ENCODE assay signal across 8 cellular contexts in the genomic region with DNA sequence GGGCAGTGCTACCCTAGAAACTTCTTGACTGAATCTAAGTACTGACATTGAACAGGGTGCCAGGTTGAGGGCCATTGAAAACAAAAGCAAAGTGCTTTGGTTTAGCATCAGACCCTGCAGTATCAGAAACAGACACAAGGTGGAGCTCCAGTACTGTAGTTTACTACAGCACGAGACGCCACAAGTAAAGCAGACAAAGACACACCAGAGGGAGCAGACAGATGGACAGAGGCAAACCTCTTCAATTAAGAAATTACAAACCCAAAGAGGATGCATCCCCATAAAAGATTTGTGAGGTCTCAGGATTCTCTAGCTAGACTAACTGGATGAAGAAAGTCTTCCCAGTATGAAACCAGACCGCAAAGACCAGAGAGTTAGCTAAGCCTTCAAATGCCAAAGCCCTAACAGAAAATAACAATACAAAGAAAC. TPM values are rescaled to one million over a fixed set of nuclear protein-coding genes. Genes with fewer than 3 reads are reported as not detected.
DNase-seq lines count a peak whose midpoint lies in the region; ATAC-seq, FAIRE-seq and TF ChIP-seq lines count a peak whose summit lies in the region.

No MANE protein-coding gene starts in this region.

- H3K4me3 ChIP-seq in BLaER1, result peak overlapping the region; percentile 53
- H3K4me3 ChIP-seq in HepG2 (replicated peaks in 1 of 3; ENCODE audit: insufficient read depth in 1 of 3, low read depth in 2 of 3, low read length in 3 of 3), result no peak overlapping the region

- H3K36me3 Mint-ChIP-seq in chondrocyte (ENCODE audit: low read depth), result peaks cover 14% of the 10 kb centered on the region

- TF ChIP-seq EP300 in HepG2 (IDR thresholded peaks at IDR 0.05; ENCODE audit: low read depth in 2 of 2, low read length in 2 of 2) (no peak), HepG2 (CRISPR knock-in tag; IDR thresholded peaks at IDR 0.05; ENCODE audit: borderline replicate concordance) (no peak)

- H3K9me3 Mint-ChIP-seq in chondrocyte (ENCODE audit: low read depth), result peaks cover 13% of the 10 kb centered on the region

- no peak for TF ChIP-seq POLR2A in HepG2 (IDR thresholded peaks at IDR 0.05; ENCODE audit: insufficient read depth in 1 of 2, low read depth in 2 of 2, low read length in 2 of 2)

- no TSS peak for BruUV-seq in HepG2 (replicated peaks; lab: Mats Ljungman, UMichigan)

- peak overlapping the region; percentile 67 for H3K27ac ChIP-seq in BLaER1
- no peak overlapping the region for H3K27ac ChIP-seq in HepG2 (ENCODE audit: extremely low read length, insufficient read depth, low read length)

- no peaks in the 10 kb centered on the region for H3K27me3 ChIP-seq in BLaER1
- no peaks in the 10 kb centered on the region for H3K27me3 ChIP-seq in HepG2 (ENCODE audit: control insufficient read depth in 1 of 2, insufficient read depth in 2 of 2, low read length in 2 of 2)

- H3K4me1 Mint-ChIP-seq in chondrocyte (ENCODE audit: low read depth), result peaks cover 32% of the 10 kb centered on the region

- H3K4me2 ChIP-seq in BLaER1 (peak overlapping the region; percentile 76), HepG2 (ENCODE audit: low read depth, low read length) (no peak overlapping the region)

- peak; percentile 70 for DNase-seq in NCI-H510A treated with DMSO at 0.1 percent for 48 hours (lab: John Stamatoyannopoulos, UW)
- peak; percentile 59 for DNase-seq in activated CD4-positive, alpha-beta T cell treated with anti-CD3 and anti-CD28 coated beads for 1 hour
- no peak for DNase-seq in chondrocyte (ENCODE audit: low spot score)
- DNase-seq in HepG2 (ENCODE audit: low spot score), result peak; percentile 77
- DNase-seq in stimulated activated CD4-positive, alpha-beta T cell treated with anti-CD3 and anti-CD28 coated beads, TNF-alpha, amount 100 ng/mL, for 48 hours (ENCODE audit: low read depth in 3 of 3), result peak; percentile 50 to 80 (median 79)

- peak; percentile 90 for TF ChIP-seq RAD21 in HepG2 (CRISPR knock-in tag; IDR thresholded peaks at IDR 0.05)

- no peak overlapping the region for H3K4me3 Mint-ChIP-seq in chondrocyte (ENCODE audit: unreplicated experiment)

- CTCF ChIA-PET in HepG2 (lab: Yijun Ruan, JAX; ENCODE audit: low intra/inter-chr PET ratio, low total read pairs), result interaction anchor here (1.3 to 2.5 kb wide), 3 partner anchors 209 to 314 kb away, joined by 5 to 44 read pairs (median 8); no protein-coding TSS in a partner anchor

- no peak overlapping the region for H2AFZ ChIP-seq in HepG2 (ENCODE audit: low read length)

- TF ChIP-seq CTCF in chondrocyte (IDR thresholded peaks at IDR 0.05), result peak; percentile 96
- TF ChIP-seq CTCF in HepG2 (CRISPR knock-in tag; IDR thresholded peaks at IDR 0.05), result peak; percentile 93

- 0 out of 2 replicates have a peak, but pooled peaks cover 13% of the 10 kb centered on the region for H3K9me3 ChIP-seq in BLaER1
- H3K9me3 ChIP-seq in HepG2 (ENCODE audit: low read length), result peaks cover 20% of the 10 kb centered on the region

- H3K9ac ChIP-seq in BLaER1 (peak overlapping the region; percentile 75), HepG2 (ENCODE audit: insufficient read depth, low read depth, low read length) (no peak overlapping the region)

- H4K20me1 ChIP-seq in BLaER1 (peaks cover 100% of the 10 kb centered on the region), HepG2 (ENCODE audit: insufficient read depth, low read length) (peaks cover 19% of the 10 kb centered on the region)

- WGBS in HepG2 (ENCODE audit: low lambda C conversion rate), result 36% methylated on average over 3 of the region's 3 CpGs

- H3K4me1 ChIP-seq in BLaER1 (peaks cover 68% of the 10 kb centered on the region), HepG2 (ENCODE audit: insufficient read depth, low read length) (no peaks in the 10 kb centered on the region)

- in situ Hi-C loops in HepG2 (cut with HindIII; ENCODE audit: extremely low pct_ligation_motif_present, low pct_unique_long_range_greater_than_20kb), result no loop called here

- peak; percentile 88 for ATAC-seq in GM19324 (IDR thresholded peaks at IDR 0.05; ENCODE audit: low FRiP score, unreplicated experiment)
- ATAC-seq in HG03378 (IDR thresholded peaks at IDR 0.05; ENCODE audit: unreplicated experiment), result peak; percentile 96
- ATAC-seq in HepG2, result peak; percentile 98

- H3K36me3 ChIP-seq in BLaER1, result peaks cover 84% of the 10 kb centered on the region
- H3K36me3 ChIP-seq in HepG2 (replicated peaks in 1 of 2; ENCODE audit: control insufficient read depth in 1 of 2, insufficient read depth in 2 of 2, low read length in 2 of 2), result 0 out of 5 replicates have a peak, but pooled peaks cover 0 to 5% of the 10 kb centered on the region in 2 experiments

- peaks cover 73% of the 10 kb centered on the region for H3K79me2 ChIP-seq in HepG2 (ENCODE audit: insufficient read depth, low read length)

- peak; percentile 60 for FAIRE-seq in HepG2 (lab: Jason Lieb, UNC)

- no peak overlapping the region for H3K27ac Mint-ChIP-seq in chondrocyte (ENCODE audit: unreplicated experiment)

- H3K27me3 Mint-ChIP-seq in chondrocyte (ENCODE audit: low read depth), result no peaks in the 10 kb centered on the region

- POLR2A ChIA-PET in HepG2 (lab: Yijun Ruan, JAX), result no interaction called here

- intact Hi-C loops in HepG2 (cut with micrococcal nuclease; ENCODE audit: unreplicated experiment), result loop anchor here (1.0 to 10.0 kb wide), 5 partner anchors 134 to 1067 kb away; a partner anchor contains a TSS

TF ChIP-seq in HepG2, 621 proteins besides CTCF, POLR2A, EP300 and RAD21 (continues in another document):
- TF ChIP-seq, protein P1, sequence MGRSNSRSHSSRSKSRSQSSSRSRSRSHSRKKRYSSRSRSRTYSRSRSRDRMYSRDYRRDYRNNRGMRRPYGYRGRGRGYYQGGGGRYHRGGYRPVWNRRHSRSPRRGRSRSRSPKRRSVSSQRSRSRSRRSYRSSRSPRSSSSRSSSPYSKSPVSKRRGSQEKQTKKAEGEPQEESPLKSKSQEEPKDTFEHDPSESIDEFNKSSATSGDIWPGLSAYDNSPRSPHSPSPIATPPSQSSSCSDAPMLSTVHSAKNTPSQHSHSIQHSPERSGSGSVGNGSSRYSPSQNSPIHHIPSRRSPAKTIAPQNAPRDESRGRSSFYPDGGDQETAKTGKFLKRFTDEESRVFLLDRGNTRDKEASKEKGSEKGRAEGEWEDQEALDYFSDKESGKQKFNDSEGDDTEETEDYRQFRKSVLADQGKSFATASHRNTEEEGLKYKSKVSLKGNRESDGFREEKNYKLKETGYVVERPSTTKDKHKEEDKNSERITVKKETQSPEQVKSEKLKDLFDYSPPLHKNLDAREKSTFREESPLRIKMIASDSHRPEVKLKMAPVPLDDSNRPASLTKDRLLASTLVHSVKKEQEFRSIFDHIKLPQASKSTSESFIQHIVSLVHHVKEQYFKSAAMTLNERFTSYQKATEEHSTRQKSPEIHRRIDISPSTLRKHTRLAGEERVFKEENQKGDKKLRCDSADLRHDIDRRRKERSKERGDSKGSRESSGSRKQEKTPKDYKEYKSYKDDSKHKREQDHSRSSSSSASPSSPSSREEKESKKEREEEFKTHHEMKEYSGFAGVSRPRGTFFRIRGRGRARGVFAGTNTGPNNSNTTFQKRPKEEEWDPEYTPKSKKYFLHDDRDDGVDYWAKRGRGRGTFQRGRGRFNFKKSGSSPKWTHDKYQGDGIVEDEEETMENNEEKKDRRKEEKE (IDR thresholded peaks at IDR 0.05), result no peak
- TF ChIP-seq, protein P2, sequence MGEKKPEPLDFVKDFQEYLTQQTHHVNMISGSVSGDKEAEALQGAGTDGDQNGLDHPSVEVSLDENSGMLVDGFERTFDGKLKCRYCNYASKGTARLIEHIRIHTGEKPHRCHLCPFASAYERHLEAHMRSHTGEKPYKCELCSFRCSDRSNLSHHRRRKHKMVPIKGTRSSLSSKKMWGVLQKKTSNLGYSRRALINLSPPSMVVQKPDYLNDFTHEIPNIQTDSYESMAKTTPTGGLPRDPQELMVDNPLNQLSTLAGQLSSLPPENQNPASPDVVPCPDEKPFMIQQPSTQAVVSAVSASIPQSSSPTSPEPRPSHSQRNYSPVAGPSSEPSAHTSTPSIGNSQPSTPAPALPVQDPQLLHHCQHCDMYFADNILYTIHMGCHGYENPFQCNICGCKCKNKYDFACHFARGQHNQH (CRISPR knock-in tag; IDR thresholded peaks at IDR 0.05), result no peak
- TF ChIP-seq ZNF274 (CRISPR knock-in tag; IDR thresholded peaks at IDR 0.05) (no peak), REPIN1 (CRISPR knock-in tag; IDR thresholded peaks at IDR 0.05; ENCODE audit: borderline replicate concordance, low read depth) (peak; percentile 45; the same call in 1 of the 2 replicates), ZKSCAN5 (CRISPR knock-in tag; IDR thresholded peaks at IDR 0.05) (no peak), ELF4 (CRISPR knock-in tag; IDR thresholded peaks at IDR 0.05; ENCODE audit: borderline replicate concordance) (no peak), ZFP1 (CRISPR knock-in tag; IDR thresholded peaks at IDR 0.05) (no peak), STAG1 (CRISPR knock-in tag; IDR thresholded peaks at IDR 0.05) (peak; percentile 92)

RNA-seq across cellular contexts. Expression of a gene that starts 16.6 kb away (rescaled TPM):
- total RNA-seq in chondrocyte (73.2 to 107 TPM (median 80.9 TPM) in 3 replicates), HepG2 (2016; rRNA removed; fragmentation: Illumina TruSeq; extraction: Trizol) (88.1 and 140 TPM in 2 replicates)
- total RNA-seq in HepG2 (2016; cell fraction: cytosol; rRNA removed; fragmentation: Illumina TruSeq; extraction: Trizol; ENCODE audit: low read depth), result 5.7 and 6.6 TPM in 2 replicates
- total RNA-seq in HepG2 (2016; cell fraction: insoluble cytoplasmic fraction; rRNA removed; fragmentation: Illumina TruSeq; extraction: Trizol), result 85.6 and 135 TPM in 2 replicates
- 21.7 and 22.0 TPM in 2 replicates for total RNA-seq in HepG2 (2016; cell fraction: membrane; rRNA removed; fragmentation: Illumina TruSeq; extraction: Trizol)
- total RNA-seq in HepG2 (2016; cell fraction: nucleus; rRNA removed; fragmentation: Illumina TruSeq; extraction: Trizol), result 78.5 and 79.6 TPM in 2 replicates
- 20.3 and 27.6 TPM in 2 replicates for polyA plus RNA-seq in HepG2 (2011; rRNA removed)
- 7.3 and 13.7 TPM in 2 replicates for polyA plus RNA-seq in HepG2 (2011; cell fraction: cytosol; rRNA removed)
- 13.3 and 17.5 TPM in 2 replicates for polyA plus RNA-seq in HepG2 (2011; cell fraction: nucleus; rRNA removed)
- polyA plus RNA-seq in HepG2 (2012), result 38.5 and 59.6 TPM in 2 replicates
- polyA plus RNA-seq in HepG2 (2016; cell fraction: cytosol; fragmentation: Illumina TruSeq; extraction: Trizol; ENCODE audit: low read depth), result 2.3 and 2.5 TPM in 2 replicates
- 113 and 114 TPM in 2 replicates for polyA plus RNA-seq in HepG2 (2016; cell fraction: insoluble cytoplasmic fraction; fragmentation: Illumina TruSeq; extraction: Trizol; ENCODE audit: low read depth)
- polyA plus RNA-seq in HepG2 (2016; cell fraction: membrane; fragmentation: Illumina TruSeq; extraction: Trizol; ENCODE audit: low read depth), result 7.9 and 9.4 TPM in 2 replicates
- polyA plus RNA-seq in HepG2 (2016; cell fraction: nucleus; fragmentation: Illumina TruSeq; extraction: Trizol; ENCODE audit: insufficient read depth, low read depth), result 84.6 and 86.1 TPM in 2 replicates
- 10.0 and 13.4 TPM in 2 replicates for polyA minus RNA-seq in HepG2 (2011; rRNA and poly(A)+ RNA removed; ENCODE audit: low replicate concordance)
- polyA minus RNA-seq in HepG2 (2011; cell fraction: cytosol; rRNA and poly(A)+ RNA removed), result 32.4 and 35.7 TPM in 2 replicates
- 94.6 and 94.9 TPM in 2 replicates for polyA minus RNA-seq in HepG2 (2011; cell fraction: nucleus; rRNA and poly(A)+ RNA removed)
